In genomic region chr4:152256996-152257395, GRCh38 we compare ENCODE assay signal across 21 cellular contexts.
"Had no signal": no experiment of that assay in that cellular context is flagged by ENCODE, and none has a peak within 500 bp of the region (broad histone marks: within the 10 kb centered on the region; RNA-seq: fewer than 3 reads in every experiment).

No MANE protein-coding gene starts in this region.

- H2AFZ ChIP-seq: hepatocyte had no signal

- H3K27me3 ChIP-seq: adrenal gland, hepatocyte, ovary, suprapubic skin, transverse colon had no signal

- H3K4me3 Mint-ChIP-seq: activated CD4-positive, alpha-beta memory T cell treated with anti-CD3 and anti-CD28 coated beads for 36 hours; activated T-helper 1 cell treated with anti-CD3 and anti-CD28 coated beads, Interleukin-12 subunit alpha, Interleukin-12 subunit beta, Interleukin-2, Interleukin-4 antibody, amounts not matched to agents 30 ng/mL and 10 ng/mL and 1 ng/mL, durations not matched to agents 14 hours and 24 hours and 36 hours; naive thymus-derived CD4-positive, alpha-beta T cell; stimulated activated naive CD8-positive, alpha-beta T cell treated with anti-CD3 and anti-CD28 coated beads, Interleukin-15, amount 100 ng/mL, for 72 hours had no signal

- DNase-seq: activated CD4-positive, alpha-beta memory T cell treated with anti-CD3 and anti-CD28 coated beads for 36 hours; activated CD4-positive, alpha-beta T cell treated with anti-CD3 and anti-CD28 coated beads for 1 hour; activated gamma-delta T cell treated with Interleukin-2 at 50 U/mL for 16 hours; activated T-cell treated with anti-CD3 and anti-CD28 coated beads for 4 hours; adrenal gland; effector CD8-positive, alpha-beta T cell; mucosa of descending colon; naive thymus-derived CD4-positive, alpha-beta T cell; ovary; stimulated activated CD4-positive, alpha-beta T cell treated with anti-CD3 and anti-CD28 coated beads, Interleukin-4, amount 100 ng/mL, for 1 hour; stimulated activated naive CD8-positive, alpha-beta T cell treated with anti-CD3 and anti-CD28 coated beads, Interleukin-15, amount 100 ng/mL, for 72 hours; T-helper 2 cell; transverse colon; uterus; WERI-Rb-1 had no signal

- H3K36me3 ChIP-seq: adrenal gland, ovary, suprapubic skin, transverse colon, uterus, WERI-Rb-1 had no signal

- H3K4me1 Mint-ChIP-seq: stimulated activated naive CD8-positive, alpha-beta T cell treated with anti-CD3 and anti-CD28 coated beads, Interleukin-15, amount 100 ng/mL, for 72 hours had no signal

- H3K4me2 ChIP-seq: hepatocyte, smooth muscle cell had no signal

- H3K9me3 ChIP-seq: mucosa of descending colon, ovary, suprapubic skin, uterus had no signal

- H3K4me1 ChIP-seq: adrenal gland, uterus had no signal

- H3K27ac ChIP-seq: adrenal gland, hepatocyte, ovary, suprapubic skin, transverse colon, uterus, WERI-Rb-1 had no signal

- H3K79me2 ChIP-seq: hepatocyte had no signal

- ATAC-seq: activated naive CD4-positive, alpha-beta T cell treated with anti-CD3 and anti-CD28 coated beads, Interleukin-2, amount 50 U/mL, for 72 hours; mucosa of descending colon; naive thymus-derived CD4-positive, alpha-beta T cell; sciatic nerve; stimulated activated naive CD8-positive, alpha-beta T cell treated with anti-CD3 and anti-CD28 coated beads, Interleukin-15, amount 100 ng/mL, for 72 hours had no signal

- H3K27me3 Mint-ChIP-seq: activated CD4-positive, alpha-beta memory T cell treated with anti-CD3 and anti-CD28 coated beads for 36 hours; stimulated activated naive CD8-positive, alpha-beta T cell treated with anti-CD3 and anti-CD28 coated beads, Interleukin-15, amount 100 ng/mL, for 72 hours had no signal

- H3K4me3 ChIP-seq: adrenal gland, hepatocyte, mucosa of descending colon, ovary, smooth muscle cell, suprapubic skin, transverse colon, uterus had no signal

- H3K27ac Mint-ChIP-seq: activated CD4-positive, alpha-beta memory T cell treated with anti-CD3 and anti-CD28 coated beads for 36 hours; activated naive CD4-positive, alpha-beta T cell treated with anti-CD3 and anti-CD28 coated beads, Interleukin-2, amount 50 U/mL, for 72 hours; activated T-helper 1 cell treated with anti-CD3 and anti-CD28 coated beads, Interleukin-12 subunit alpha, Interleukin-12 subunit beta, Interleukin-2, Interleukin-4 antibody, amounts not matched to agents 30 ng/mL and 10 ng/mL and 1 ng/mL, durations not matched to agents 14 hours and 24 hours and 36 hours; naive thymus-derived CD4-positive, alpha-beta T cell; stimulated activated naive CD8-positive, alpha-beta T cell treated with anti-CD3 and anti-CD28 coated beads, Interleukin-15, amount 100 ng/mL, for 72 hours had no signal
